Comparison of ENCODE assay signal across 8 cellular contexts in genomic region chr1:44947060-44947773, GRCh38. TPM values are rescaled to one million over a fixed set of nuclear protein-coding genes. Genes with fewer than 3 reads are reported as not detected.
DNase-seq lines count a peak whose midpoint lies in the region; ATAC-seq and TF ChIP-seq lines count a peak whose summit lies in the region.

No MANE protein-coding gene starts in this region.

- TF ChIP-seq CTCF in cardiac fibroblast (IDR thresholded peaks at IDR 0.05; ENCODE audit: low read depth, low read length) = no peak

- in situ Hi-C loops in HAP-1 (cut with MboI; ENCODE audit: low sequenced_read_pairs) = no loop called here

- H3K36me3 ChIP-seq in HAP-1 (replicated peaks) = no peaks in the 10 kb centered on the region

- no peak for ATAC-seq in GM18867 (IDR thresholded peaks at IDR 0.05; ENCODE audit: unreplicated experiment)

- H3K27me3 ChIP-seq in HAP-1 (ENCODE audit: low read depth) = no peaks in the 10 kb centered on the region

- no peak overlapping the region for H3K4me3 ChIP-seq in cardiac fibroblast (replicated peaks in 1 of 2; ENCODE audit: low read depth in 2 of 2, low read length in 2 of 2)
- H3K4me3 ChIP-seq in HAP-1 = no peak overlapping the region

- H3K4me1 ChIP-seq in HAP-1 = peaks cover 3% of the 10 kb centered on the region; the same call in 1 of the 2 replicates

- H3K9me3 ChIP-seq in HAP-1 = no peaks in the 10 kb centered on the region

- DNase-seq in AG08396 (ENCODE audit: low spot score) (peak; percentile 51), NCI-H2081 (lab: John Stamatoyannopoulos, UW) (peak; percentile 91 to 98), cardiac fibroblast (ENCODE audit: low read depth in 2 of 2) (peak; percentile 71 to 82), myocyte (ENCODE audit: low read depth) (peak; percentile 88), HAP-1 (ENCODE audit: low spot score in 2 of 2) (no peak), SW 1271 (lab: John Stamatoyannopoulos, UW) (no peak), NOMO-1 treated with dmso at 0.1 percent for 144 hours (lab: John Stamatoyannopoulos, UW; ENCODE audit: unreplicated experiment) (no peak)

RNA-seq across cellular contexts. Expression of gene EIF2B3, which starts 39.2 kb away (rescaled TPM):
- 50.4 and 65.9 TPM in 2 replicates for total RNA-seq in myocyte
- polyA plus RNA-seq in myocyte (2012) = 30.4 TPM

Comparison
In these comparisons a context has a peak if more than half of its experiments do, and no peak if none do; other contexts are left out.
1. DNase-seq: peak in AG08396 (single experiment), NCI-H2081 (2 of 2), cardiac fibroblast (2 of 2) and myocyte (single experiment); none in HAP-1 (0 of 2), SW 1271 (0 of 2) and NOMO-1 treated with dmso at 0.1 percent for 144 hours (single experiment).